In the genomic region with DNA sequence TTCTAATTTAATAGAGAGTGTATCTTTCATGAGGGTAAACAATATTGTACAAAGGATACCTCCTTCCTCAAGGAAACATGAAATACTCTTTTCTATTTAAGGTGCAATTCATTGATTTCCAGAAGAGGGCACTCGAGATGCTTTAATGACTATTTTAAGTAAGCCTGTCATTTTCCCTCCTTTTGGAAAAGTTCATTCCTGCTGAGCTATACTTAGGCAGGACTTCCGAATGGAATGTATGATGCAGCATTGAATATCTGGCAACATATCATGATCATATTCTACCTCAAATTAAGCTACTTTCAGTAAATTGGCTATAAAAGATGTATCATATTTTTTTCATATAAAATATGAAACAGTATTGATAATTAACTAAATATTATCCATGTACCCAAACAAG, we compare ENCODE assay signal across 8 cellular contexts. TPM values are rescaled to one million over a fixed set of nuclear protein-coding genes. Genes with fewer than 3 reads are reported as not detected.
A peak's percentile ranks its signal among the peaks of the same experiment; 100 is the strongest.
DNase-seq lines count a peak whose midpoint lies in the region; ATAC-seq and TF ChIP-seq lines count a peak whose summit lies in the region.

No MANE protein-coding gene starts in this region.

- no peak overlapping the region for H3K4me3 ChIP-seq in Jurkat, Clone E6-1 (ENCODE audit: low read length)
- no peak overlapping the region for H3K4me3 ChIP-seq in RWPE2 (ENCODE audit: severe bottlenecking)
- no peak overlapping the region for H3K4me3 ChIP-seq in ovary

- no peak for TF ChIP-seq POLR2A in ovary (IDR thresholded peaks at IDR 0.05)

- intact Hi-C loops in ovary (cut with DNase I) = loop anchor here (5.0 kb wide), 3 partner anchors 60 to 215 kb away; no protein-coding TSS in a partner anchor

- H3K27ac ChIP-seq in RWPE2 (ENCODE audit: poor library complexity, severe bottlenecking) = peak overlapping the region; percentile 99
- no peak overlapping the region for H3K27ac ChIP-seq in ovary

- in situ Hi-C loops in Caki2 (cut with HindIII; ENCODE audit: low pct_unique_long_range_greater_than_20kb, low sequenced_read_pairs) = no loop called here

- TF ChIP-seq CTCF in RWPE2 (IDR thresholded peaks at IDR 0.05; ENCODE audit: poor library complexity, severe bottlenecking) (peak; percentile 83), ovary (IDR thresholded peaks at IDR 0.05) (peak; percentile 48 to 68 (median 67))

- H3K9me3 ChIP-seq in RWPE2 (ENCODE audit: severe bottlenecking) (no peaks in the 10 kb centered on the region), ovary (no peaks in the 10 kb centered on the region)

- peaks cover 99% of the 10 kb centered on the region for H3K36me3 ChIP-seq in RWPE2 (ENCODE audit: low read depth)
- no peaks in the 10 kb centered on the region for H3K36me3 ChIP-seq in ovary

- no peak for TF ChIP-seq EP300 in ovary (IDR thresholded peaks at IDR 0.05)

- ATAC-seq in RWPE2 (ENCODE audit: low read depth) = peak; percentile 41; the same call in 2 of the 3 replicates
- no peak for ATAC-seq in GM21423 (IDR thresholded peaks at IDR 0.05; ENCODE audit: unreplicated experiment)

- H3K27me3 ChIP-seq in RWPE2 (ENCODE audit: insufficient read depth, poor library complexity, severe bottlenecking) (no peaks in the 10 kb centered on the region), ovary (no peaks in the 10 kb centered on the region)

- 0 to 3% (median 2%) methylated on average over 2 of the region's 2 CpGs for WGBS in ovary, 3 donors

- H3K4me1 ChIP-seq in RWPE2 (ENCODE audit: insufficient read depth, poor library complexity, severe bottlenecking) (peaks cover 20% of the 10 kb centered on the region), ovary (ENCODE audit: insufficient read depth) (no peaks in the 10 kb centered on the region)

- DNase-seq in Caki2 (ENCODE audit: low read depth) (peak; percentile 69), RWPE2 (ENCODE audit: low spot score) (no peak), fibroblast of gingiva (ENCODE audit: low read depth) (peak; percentile 63), ovary (no peak), cerebellar nuclear complex (lab: John Stamatoyannopoulos, UW) (no peak)
- DNase-seq in Jurkat, Clone E6-1 (ENCODE audit: low read depth, low spot score) = peak; percentile 46
- DNase-seq in stimulated activated CD4-positive, alpha-beta T cell treated with anti-CD3 and anti-CD28 coated beads, Interleukin-4, amount 100 ng/mL, for 4 hours = no peak

RNA-seq across cellular contexts. Expression of a gene that starts 5.0 kb away (rescaled TPM):
- total RNA-seq in Caki2 (2014; rRNA removed; shearing (Covaris generic); ENCODE audit: low replicate concordance) = 62.2 and 71.2 TPM in 2 replicates
- 13.4 TPM for polyA plus RNA-seq in Jurkat, Clone E6-1 (2012; ENCODE audit: insufficient read depth, insufficient read length)
- total RNA-seq in ovary = 100 to 1,000 TPM; 132 to 290 (median 212) TPM
- polyA plus RNA-seq in ovary = 100 to 1,000 TPM; 124 to 169 TPM

Comparison
In these comparisons a context has a peak if more than half of its experiments do, and no peak if none do; other contexts are left out.
1. DNase-seq: peak in Caki2 (single experiment), Jurkat, Clone E6-1 (single experiment) and fibroblast of gingiva (single experiment); none in RWPE2 (single experiment), ovary (0 of 5), stimulated activated CD4-positive, alpha-beta T cell treated with anti-CD3 and anti-CD28 coated beads, Interleukin-4, amount 100 ng/mL, for 4 hours (0 of 2) and cerebellar nuclear complex (0 of 2).